9 cellular contexts compared by ENCODE assay signal in the genomic region with DNA sequence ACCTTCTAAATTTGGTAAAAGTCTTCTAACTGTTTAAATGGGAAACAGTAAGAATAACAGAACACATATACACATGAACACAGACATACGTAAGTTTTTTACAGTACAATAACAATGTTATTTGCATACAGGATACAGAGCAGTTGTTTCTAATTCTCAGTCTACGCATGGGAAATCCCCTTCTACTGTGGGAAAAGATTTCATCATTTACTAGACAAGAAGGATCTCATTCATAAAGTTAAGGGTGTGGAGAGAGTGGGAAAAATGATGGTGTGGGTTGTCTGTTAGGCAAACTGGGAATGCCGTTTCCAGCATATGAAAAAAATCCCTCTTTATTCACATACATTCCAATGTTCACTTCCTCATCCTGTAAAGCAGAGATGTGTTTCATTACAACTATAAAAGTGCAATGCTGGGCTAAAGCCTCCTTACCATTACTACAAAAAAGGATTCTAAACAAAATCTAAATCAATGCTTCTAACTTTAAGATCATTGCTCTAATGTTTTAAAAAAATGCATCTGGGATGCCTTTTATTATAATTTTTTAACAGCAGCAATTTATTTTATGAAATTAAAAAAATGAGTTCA.
DNase-seq lines count a peak whose midpoint lies in the region; ATAC-seq, FAIRE-seq and TF ChIP-seq lines count a peak whose summit lies in the region.
"Had no signal": no experiment of that assay in that cellular context is flagged by ENCODE, and none has a peak within 500 bp of the region (broad histone marks: within the 10 kb centered on the region; RNA-seq: fewer than 3 reads in every experiment).

No MANE protein-coding gene starts in this region.

- no peak overlapping the region for H3K27ac ChIP-seq in CD8-positive, alpha-beta T cell (ENCODE audit: low read depth, low read length)

- H3K4me3 Mint-ChIP-seq in CD8-positive, alpha-beta T cell, result no peak overlapping the region

- no peak for FAIRE-seq in RCC 7860 (lab: Jason Lieb, UNC)

- CTCF ChIA-PET in CD8-positive, alpha-beta T cell (lab: Charles Lee), result no interaction called here

- no peaks in the 10 kb centered on the region for H3K36me3 Mint-ChIP-seq in CD8-positive, alpha-beta T cell

- H3K27me3 Mint-ChIP-seq in CD8-positive, alpha-beta T cell (ENCODE audit: low read depth), result peaks cover 16% of the 10 kb centered on the region

- no peaks in the 10 kb centered on the region for H3K4me1 ChIP-seq in CD8-positive, alpha-beta T cell (ENCODE audit: insufficient read depth, low read length)

- DNase-seq in CD8-positive, alpha-beta T cell, result no peak
- DNase-seq in epidermal melanocyte (ENCODE audit: insufficient read length, low spot score), result peak; percentile 37
- no peak for DNase-seq in NCI-H1417 treated with DMSO at 0.1 percent for 48 hours (lab: John Stamatoyannopoulos, UW)
- DNase-seq in GDM1 (lab: John Stamatoyannopoulos, UW), result no peak
- DNase-seq in RCC 7860 (ENCODE audit: low spot score), result no peak
- no peak for DNase-seq in NCI-H1436 (lab: John Stamatoyannopoulos, UW)
- DNase-seq: left cardiac atrium had no signal

- H3K4me1 Mint-ChIP-seq in CD8-positive, alpha-beta T cell (ENCODE audit: low read depth), result peaks cover 9% of the 10 kb centered on the region

- intact Hi-C loops in CD8-positive, alpha-beta T cell (cut with DNase I, micrococcal nuclease), result no loop called here

- H3K4me3 ChIP-seq in CD8-positive, alpha-beta T cell (ENCODE audit: low read depth, low read length), result no peak overlapping the region

- H3K27ac Mint-ChIP-seq in CD8-positive, alpha-beta T cell, result no peak overlapping the region

- POLR2A ChIA-PET in CD8-positive, alpha-beta T cell (lab: Charles Lee), result no interaction called here

- TF ChIP-seq CTCF in CD8-positive, alpha-beta T cell (IDR thresholded peaks at IDR 0.05), result no peak

- no peaks in the 10 kb centered on the region for H3K9me3 ChIP-seq in CD8-positive, alpha-beta T cell (ENCODE audit: low read length)

- no peaks in the 10 kb centered on the region for H3K36me3 ChIP-seq in CD8-positive, alpha-beta T cell (ENCODE audit: insufficient read depth, low read length)

- no peaks in the 10 kb centered on the region for H3K9me3 Mint-ChIP-seq in CD8-positive, alpha-beta T cell

- ATAC-seq in CD8-positive, alpha-beta T cell, result peak; percentile 34
- ATAC-seq in GM19397 (IDR thresholded peaks at IDR 0.05; ENCODE audit: unreplicated experiment) (peak; percentile 93), HG03196 (IDR thresholded peaks at IDR 0.05; ENCODE audit: unreplicated experiment) (peak; percentile 94)

- H3K27me3 ChIP-seq in CD8-positive, alpha-beta T cell (ENCODE audit: insufficient read depth, low read length), result no peaks in the 10 kb centered on the region

Comparison
In these comparisons a context has a peak if more than half of its experiments do, and no peak if none do; other contexts are left out.
1. ATAC-seq: peak in every context shown above with its lines; median percentile 94 in HG03196; 93 in GM19397; 34 in CD8-positive, alpha-beta T cell.